ENCODE assay signal across 1 cellular context in the genomic region with DNA sequence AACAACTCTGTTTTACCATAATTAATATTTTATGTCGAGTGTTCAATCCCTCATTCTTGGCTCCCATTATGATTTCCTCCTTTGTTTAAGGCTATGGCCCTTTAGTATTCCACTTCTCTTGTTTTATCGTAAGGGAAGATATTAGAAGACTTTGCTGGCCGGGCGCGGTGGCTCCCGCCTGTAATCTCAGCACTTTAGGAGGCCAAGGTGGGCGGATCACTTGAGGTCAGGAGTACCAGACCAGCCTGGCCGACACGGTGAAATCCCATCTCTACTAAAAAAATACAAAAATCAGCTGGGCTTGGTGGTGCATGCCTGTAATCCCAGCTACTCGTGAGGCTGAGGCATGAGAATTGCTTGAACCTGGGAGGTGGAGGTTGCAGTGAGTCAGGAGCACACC.
TF ChIP-seq lines count a peak whose summit lies in the region.

No MANE protein-coding gene starts in this region.

TF ChIP-seq in GM12878, 131 proteins besides CTCF, POLR2A, EP300 and RAD21:
- peak; percentile 94 for TF ChIP-seq MLLT1 (IDR thresholded peaks at IDR 0.05)
